Comparison of ENCODE assay signal across 25 cellular contexts in the genomic region with DNA sequence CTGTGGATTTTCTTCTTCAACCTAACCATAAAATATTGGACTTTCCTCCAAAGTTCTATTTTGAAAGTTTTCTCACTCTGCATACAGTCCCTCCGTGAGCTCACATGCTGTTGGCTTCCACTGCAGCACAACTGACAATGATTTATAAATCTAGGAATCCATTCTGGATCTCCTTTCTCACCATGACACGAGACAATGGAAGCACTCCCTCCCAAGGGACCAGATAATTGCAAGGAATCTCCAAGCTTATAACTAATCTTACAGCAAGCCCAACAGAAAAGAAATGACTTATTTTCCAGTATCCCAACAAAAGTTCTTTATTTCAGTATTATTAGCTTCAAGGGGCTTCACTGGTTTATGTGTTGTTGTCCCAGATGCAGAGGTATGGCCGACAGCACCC.
"Had no signal": no experiment of that assay in that cellular context is flagged by ENCODE, and none has a peak within 500 bp of the region (broad histone marks: within the 10 kb centered on the region; RNA-seq: fewer than 3 reads in every experiment).

No MANE protein-coding gene starts in this region.

- ATAC-seq: activated CD8-positive, alpha-beta memory T cell treated with anti-CD3 and anti-CD28 coated beads, Interleukin-2, amount 10 ng/mL, durations not matched to agents 7 days and 5 days; activated CD8-positive, alpha-beta T cell treated with anti-CD3 and anti-CD28 coated beads for 36 hours; activated naive CD8-positive, alpha-beta T cell treated with anti-CD3 and anti-CD28 coated beads, Interleukin-2, amount 50 U/mL, for 24 hours; gastrocnemius medialis; left lung; naive thymus-derived CD4-positive, alpha-beta T cell; right lobe of liver; stimulated activated effector memory CD8-positive, alpha-beta T cell treated with anti-CD3 and anti-CD28 coated beads, Interleukin-12 subunit alpha, Interleukin-12 subunit beta, amount 100 ng/mL, for 72 hours had no signal

- H3K36me3 ChIP-seq: gastrocnemius medialis, left lung, neutrophil, right lobe of liver, stomach, transverse colon, uterus, WERI-Rb-1 had no signal

- H3K27ac ChIP-seq: gastrocnemius medialis, left lung, neutrophil, right lobe of liver, stomach, transverse colon, uterus, WERI-Rb-1 had no signal

- H3K27me3 ChIP-seq: gastrocnemius medialis, left lung, neutrophil, right lobe of liver, stomach, transverse colon, uterus had no signal

- H3K4me3 ChIP-seq: gastrocnemius medialis, left lung, lung, right lobe of liver, stomach, transverse colon, uterus had no signal

- H3K9me3 ChIP-seq: gastrocnemius medialis, left lung, neutrophil, right lobe of liver, stomach, transverse colon, uterus had no signal

- H3K4me1 ChIP-seq: gastrocnemius medialis, left lung, right lobe of liver, stomach, transverse colon, uterus had no signal

- DNase-seq: activated CD4-positive, alpha-beta T cell treated with anti-CD3 and anti-CD28 coated beads, Interleukin-2, amount 10 ng/mL, durations not matched to agents 7 days and 5 days; activated CD4-positive, CD25-positive, alpha-beta regulatory T cell treated with anti-CD3 and anti-CD28 coated beads, Interleukin-2, amount 50 U/mL, for 72 hours; activated CD8-positive, alpha-beta memory T cell treated with anti-CD3 and anti-CD28 coated beads, Interleukin-2, amount 10 ng/mL, durations not matched to agents 7 days and 5 days; activated CD8-positive, alpha-beta T cell treated with anti-CD3 and anti-CD28 coated beads for 36 hours; activated gamma-delta T cell; activated naive CD4-positive, alpha-beta T cell treated with anti-CD3 and anti-CD28 coated beads, Interleukin-2, amount 50 U/mL, for 16 hours; activated naive CD8-positive, alpha-beta T cell treated with anti-CD3 and anti-CD28 coated beads, Interleukin-2, amount 50 U/mL, for 24 hours; activated T-cell treated with anti-CD3 and anti-CD28 coated beads for 4 hours; cortex of kidney; gastrocnemius medialis; hippocampal formation; kidney glomerular epithelial cell; naive thymus-derived CD4-positive, alpha-beta T cell; right lobe of liver; small intestine; stimulated activated CD4-positive, alpha-beta T cell treated with anti-CD3 and anti-CD28 coated beads, Interleukin-2, amount 100 ng/mL, for 24 hours; stomach; T-helper 2 cell; transverse colon; uterus; WERI-Rb-1 had no signal
